ENCODE assay signal across 8 cellular contexts in the genomic region with DNA sequence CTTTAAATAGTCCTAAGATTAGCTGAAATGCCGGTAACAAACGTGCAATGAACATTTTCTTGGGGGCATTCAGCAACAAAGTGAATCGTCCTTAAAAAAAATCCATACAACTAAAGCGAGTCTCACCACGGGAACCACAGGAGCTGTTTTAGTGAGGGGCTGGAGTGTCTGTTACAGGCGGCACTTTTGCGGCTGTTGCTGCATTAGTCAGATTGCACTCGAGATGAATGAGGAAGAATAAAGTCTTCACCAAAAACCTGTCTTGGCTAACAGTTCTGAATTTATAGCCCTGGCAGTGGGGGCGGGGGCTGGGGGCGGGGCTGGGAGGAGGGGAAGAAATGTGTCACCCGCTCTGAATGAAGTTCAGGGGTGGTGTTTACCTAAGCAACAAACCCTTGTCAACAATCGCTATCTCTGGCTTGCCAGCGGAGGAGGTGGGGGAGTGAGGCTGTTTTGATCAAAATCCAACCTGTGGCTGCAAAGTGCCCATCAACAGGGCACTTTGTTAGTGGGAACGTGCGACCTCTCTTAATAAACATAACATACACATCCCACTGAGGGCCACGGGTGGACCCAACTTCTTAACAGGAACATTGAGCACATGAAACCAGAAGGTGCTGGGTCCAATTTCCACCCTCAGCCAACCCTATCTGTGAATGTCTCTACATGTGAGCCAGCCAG. TPM values are rescaled to one million over a fixed set of nuclear protein-coding genes. Genes with fewer than 3 reads are reported as not detected.
DNase-seq lines count a peak whose midpoint lies in the region; ATAC-seq and TF ChIP-seq lines count a peak whose summit lies in the region.

No MANE protein-coding gene starts in this region.

- H3K27me3 Mint-ChIP-seq in activated CD4-positive, alpha-beta T cell treated with anti-CD3 and anti-CD28 coated beads, Interleukin-2, amount 10 ng/mL, durations not matched to agents 7 days and 5 days = peaks cover 17% of the 10 kb centered on the region
- H3K27me3 Mint-ChIP-seq in neural progenitor cell (ENCODE audit: insufficient read depth, low read depth) = peaks cover 6% of the 10 kb centered on the region

- H3K9me3 Mint-ChIP-seq in activated CD4-positive, alpha-beta T cell treated with anti-CD3 and anti-CD28 coated beads, Interleukin-2, amount 10 ng/mL, durations not matched to agents 7 days and 5 days = peaks cover 9% of the 10 kb centered on the region
- peaks cover 23% of the 10 kb centered on the region for H3K9me3 Mint-ChIP-seq in neural progenitor cell

- peak overlapping the region; percentile 28 for H3K4me2 ChIP-seq in neural progenitor cell

- H4K20me1 ChIP-seq in neural progenitor cell (ENCODE audit: low read depth) = peaks cover 9% of the 10 kb centered on the region

- H3K9ac ChIP-seq in neural progenitor cell = no peak overlapping the region

- WGBS in tibial nerve, 2 donors = 29 to 34% methylated on average over 16 of the region's 16 CpGs

- H3K4me1 ChIP-seq in neural progenitor cell (peaks cover 14% of the 10 kb centered on the region), tibial nerve (peaks cover 6 to 68% (median 29%) of the 10 kb centered on the region in 4 donors), SJCRH30 (0 out of 2 replicates have a peak, but pooled peaks cover 3% of the 10 kb centered on the region)

- H3K27ac ChIP-seq in C4-2B (peak overlapping the region; percentile 11; the same call in 1 of the 2 replicates), neural progenitor cell (no peak overlapping the region), tibial nerve (peak overlapping the region in 3 of 4 donors; percentile 62 to 88 (median 75)), SJCRH30 (no peak overlapping the region)

- peaks cover 7% of the 10 kb centered on the region for H3K27me3 ChIP-seq in neural progenitor cell
- H3K27me3 ChIP-seq in tibial nerve = no peaks in the 10 kb centered on the region
- H3K27me3 ChIP-seq in SJCRH30 = no peaks in the 10 kb centered on the region

- no peak for TF ChIP-seq EP300 in tibial nerve (IDR thresholded peaks at IDR 0.05)

- no peaks in the 10 kb centered on the region for H3K36me3 ChIP-seq in neural progenitor cell
- H3K36me3 ChIP-seq in tibial nerve = no peaks in the 10 kb centered on the region
- H3K36me3 ChIP-seq in SJCRH30 = no peaks in the 10 kb centered on the region

- no peak overlapping the region for H2AFZ ChIP-seq in neural progenitor cell (replicated peaks)

- peaks cover 7% of the 10 kb centered on the region for H3F3A ChIP-seq in neural progenitor cell (ENCODE audit: low read depth)

- H3K4me3 Mint-ChIP-seq in activated CD4-positive, alpha-beta T cell treated with anti-CD3 and anti-CD28 coated beads, Interleukin-2, amount 10 ng/mL, durations not matched to agents 7 days and 5 days = no peak overlapping the region
- peak overlapping the region; percentile 69 for H3K4me3 Mint-ChIP-seq in neural progenitor cell

- peaks cover 34% of the 10 kb centered on the region for H3K4me1 Mint-ChIP-seq in activated CD4-positive, alpha-beta T cell treated with anti-CD3 and anti-CD28 coated beads, Interleukin-2, amount 10 ng/mL, durations not matched to agents 7 days and 5 days
- H3K4me1 Mint-ChIP-seq in neural progenitor cell = peaks cover 75% of the 10 kb centered on the region

- DNase-seq in NCI-H1105 treated with DMSO at 0.1 percent for 48 hours (lab: John Stamatoyannopoulos, UW) (peak; percentile 72), neural progenitor cell (ENCODE audit: low spot score) (no peak), tibial nerve (ENCODE audit: low spot score in 2 of 2) (no peak), SJCRH30 (no peak)
- DNase-seq in activated CD4-positive, alpha-beta T cell treated with anti-CD3 and anti-CD28 coated beads, Interleukin-2, amount 10 ng/mL, durations not matched to agents 7 days and 5 days = peak; percentile 17
- peak; percentile 43 for DNase-seq in effector CD4-positive, alpha-beta T cell

- H3K79me2 ChIP-seq in neural progenitor cell (ENCODE audit: low read depth) = no peaks in the 10 kb centered on the region

- TF ChIP-seq CTCF in C4-2B (conservative IDR thresholded peaks at IDR 0.05) = no peak
- no peak for TF ChIP-seq CTCF in neural progenitor cell (IDR thresholded peaks at IDR 0.05)
- no peak for TF ChIP-seq CTCF in tibial nerve (IDR thresholded peaks at IDR 0.05)

- H3K4me3 ChIP-seq in neural progenitor cell (no peak overlapping the region), tibial nerve (no peak overlapping the region), SJCRH30 (no peak overlapping the region)

- CTCF ChIA-PET in activated CD4-positive, alpha-beta T cell treated with anti-CD3 and anti-CD28 coated beads, Interleukin-2, amount 10 ng/mL, durations not matched to agents 7 days and 5 days (lab: Charles Lee) = interaction anchor here (1.0 to 1.3 kb wide), 2 partner anchors 18 to 262 kb away, joined by 3 read pairs; no protein-coding TSS in a partner anchor

- H3K9me3 ChIP-seq in neural progenitor cell (ENCODE audit: low read depth) (no peaks in the 10 kb centered on the region), tibial nerve (no peaks in the 10 kb centered on the region), SJCRH30 (replicated peaks) (no peaks in the 10 kb centered on the region)

- no peak for TF ChIP-seq POLR2A in tibial nerve (IDR thresholded peaks at IDR 0.05)

- H3K27ac Mint-ChIP-seq in activated CD4-positive, alpha-beta T cell treated with anti-CD3 and anti-CD28 coated beads, Interleukin-2, amount 10 ng/mL, durations not matched to agents 7 days and 5 days = no peak overlapping the region
- peak overlapping the region; percentile 100 for H3K27ac Mint-ChIP-seq in neural progenitor cell

- no peak for ATAC-seq in HG03280 (IDR thresholded peaks at IDR 0.05; ENCODE audit: unreplicated experiment)

- H3K36me3 Mint-ChIP-seq in activated CD4-positive, alpha-beta T cell treated with anti-CD3 and anti-CD28 coated beads, Interleukin-2, amount 10 ng/mL, durations not matched to agents 7 days and 5 days (ENCODE audit: low read depth) = no peaks in the 10 kb centered on the region
- peaks cover 39% of the 10 kb centered on the region for H3K36me3 Mint-ChIP-seq in neural progenitor cell

- POLR2A ChIA-PET in activated CD4-positive, alpha-beta T cell treated with anti-CD3 and anti-CD28 coated beads, Interleukin-2, amount 10 ng/mL, durations not matched to agents 7 days and 5 days (lab: Charles Lee) = interaction anchor here (0.6 kb wide), 1 partner anchor 57 kb away, joined by 4 read pairs; no protein-coding TSS in a partner anchor

RNA-seq across cellular contexts. Expression of gene RFX2, which starts 44.5 kb away (rescaled TPM):
- 10 to 100 TPM; 10.1 to 10.4 TPM for total RNA-seq in activated CD4-positive, alpha-beta T cell treated with anti-CD3 and anti-CD28 coated beads, Interleukin-2, amount 10 ng/mL, durations not matched to agents 7 days and 5 days
- total RNA-seq in neural progenitor cell (ENCODE audit: low replicate concordance) = 6.2 and 11.0 TPM in 2 replicates
- total RNA-seq in tibial nerve = 10 to 100 TPM; 12.6 to 17.3 (median 15.0) TPM
- 5.7 and 6.0 TPM in 2 replicates for total RNA-seq in SJCRH30 (2014; rRNA removed; shearing (Covaris generic))

Comparison
In these comparisons a context has a peak if more than half of its experiments do, and no peak if none do; other contexts are left out.
1. H3K27ac ChIP-seq: peak in C4-2B (single experiment) and tibial nerve (3 of 4); none in neural progenitor cell (single experiment) and SJCRH30 (single experiment).
2. DNase-seq: peak in NCI-H1105 treated with DMSO at 0.1 percent for 48 hours (single experiment), activated CD4-positive, alpha-beta T cell treated with anti-CD3 and anti-CD28 coated beads, Interleukin-2, amount 10 ng/mL, durations not matched to agents 7 days and 5 days (single experiment) and effector CD4-positive, alpha-beta T cell (single experiment); none in neural progenitor cell (single experiment), tibial nerve (0 of 2) and SJCRH30 (0 of 2).